ENCODE assay signal across 20 cellular contexts in the genomic region with DNA sequence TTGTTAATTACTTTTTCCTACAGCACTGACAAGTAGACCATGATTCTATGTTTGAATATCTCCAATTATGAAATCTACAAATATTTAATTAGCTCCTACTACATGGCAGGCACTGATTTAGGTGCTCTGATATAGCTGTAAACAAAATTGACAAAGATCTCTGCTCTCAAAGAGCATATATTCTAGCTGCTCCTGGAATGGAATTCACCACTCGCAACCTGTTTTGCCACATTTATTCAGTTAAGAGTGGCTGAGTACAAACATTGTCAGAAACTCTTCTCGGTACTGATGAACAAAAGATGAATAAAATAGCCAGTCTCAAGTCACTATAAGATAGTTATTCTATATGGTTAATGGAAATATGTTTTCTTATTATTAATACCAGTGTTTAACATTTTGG.
A peak's percentile ranks its signal among the peaks of the same experiment; 100 is the strongest.
DNase-seq lines count a peak whose midpoint lies in the region; ATAC-seq and TF ChIP-seq lines count a peak whose summit lies in the region.
"Had no signal": no experiment of that assay in that cellular context is flagged by ENCODE, and none has a peak within 500 bp of the region (broad histone marks: within the 10 kb centered on the region; RNA-seq: fewer than 3 reads in every experiment).

No MANE protein-coding gene starts in this region.

- peak; percentile 68 for ATAC-seq in left lung
- ATAC-seq: CD8-positive, alpha-beta T cell; GM12878 had no signal

- H3K4me1 Mint-ChIP-seq in activated CD4-positive, alpha-beta T cell treated with anti-CD3 and anti-CD28 coated beads, Interleukin-2, amount 10 ng/mL, durations not matched to agents 24 days and 14 days: no peaks in the 10 kb centered on the region
- peaks cover 26% of the 10 kb centered on the region for H3K4me1 Mint-ChIP-seq in mesothelial cell of epicardium
- peaks cover 13% of the 10 kb centered on the region for H3K4me1 Mint-ChIP-seq in type B pancreatic cell (ENCODE audit: unreplicated experiment)
- H3K4me1 Mint-ChIP-seq: B cell had no signal

- DNase-seq in activated CD4-positive, alpha-beta T cell treated with anti-CD3 and anti-CD28 coated beads, Interleukin-2, amount 10 ng/mL, durations not matched to agents 24 days and 14 days: peak; percentile 18
- DNase-seq in activated CD4-positive, alpha-beta T cell treated with anti-CD3 and anti-CD28 coated beads, Interleukin-2, amount 50 U/mL, for 4 hours: no peak
- DNase-seq in left lung (no peak), mesothelial cell of epicardium (ENCODE audit: low spot score in 2 of 2, unreplicated experiment in 2 of 2) (no peak), type B pancreatic cell (ENCODE audit: extremely low spot score, unreplicated experiment) (no peak), ACHN (no peak), head of caudate nucleus (no peak)
- DNase-seq: 8988T; AML-193; Caco-2; Calu3; CD4-positive, alpha-beta T cell; CD8-positive, alpha-beta T cell; DND-41; EL; GDM1 had no signal

- peaks cover 0 to 14% of the 10 kb centered on the region in 2 donors for H3K9me3 ChIP-seq in left lung
- H3K9me3 ChIP-seq: Caco-2 had no signal

- no peaks in the 10 kb centered on the region for H3K27me3 Mint-ChIP-seq in activated CD4-positive, alpha-beta T cell treated with anti-CD3 and anti-CD28 coated beads, Interleukin-2, amount 10 ng/mL, durations not matched to agents 24 days and 14 days
- no peaks in the 10 kb centered on the region for H3K27me3 Mint-ChIP-seq in mesothelial cell of epicardium (ENCODE audit: low read depth)
- no peaks in the 10 kb centered on the region for H3K27me3 Mint-ChIP-seq in type B pancreatic cell
- H3K27me3 Mint-ChIP-seq: B cell; CD4-positive, alpha-beta T cell had no signal

- intact Hi-C loops in activated CD4-positive, alpha-beta T cell treated with anti-CD3 and anti-CD28 coated beads, Interleukin-2, amount 10 ng/mL, durations not matched to agents 24 days and 14 days (cut with micrococcal nuclease): no loop called here
- intact Hi-C loops in left lung (cut with DNase I) (no loop called here), head of caudate nucleus (cut with DNase I) (no loop called here)

- H3K27me3 ChIP-seq in left lung: no peaks in the 10 kb centered on the region
- H3K27me3 ChIP-seq: BLaER1 treated with 17β-estradiol and CSF1 and Interleukin-3, amounts not matched to agents 10 nM and 100 nM had no signal

- TF ChIP-seq CTCF in left lung (IDR thresholded peaks at IDR 0.05) (no peak), mesothelial cell of epicardium (IDR thresholded peaks at IDR 0.05; ENCODE audit: unreplicated experiment) (no peak), type B pancreatic cell (conservative IDR thresholded peaks at IDR 0.05) (no peak)

- H3K27ac Mint-ChIP-seq in activated CD4-positive, alpha-beta T cell treated with anti-CD3 and anti-CD28 coated beads, Interleukin-2, amount 10 ng/mL, durations not matched to agents 24 days and 14 days: no peak overlapping the region
- H3K27ac Mint-ChIP-seq in mesothelial cell of epicardium (peak overlapping the region; percentile 43), type B pancreatic cell (peak overlapping the region; percentile 36)
- H3K27ac Mint-ChIP-seq: B cell; CD4-positive, alpha-beta T cell; CD8-positive, alpha-beta T cell had no signal

- no peaks in the 10 kb centered on the region for H3K4me1 ChIP-seq in left lung
- H3K4me1 ChIP-seq: BLaER1 treated with 17β-estradiol and CSF1 and Interleukin-3, amounts not matched to agents 10 nM and 100 nM; Caco-2 had no signal

- no peaks in the 10 kb centered on the region for H3K36me3 Mint-ChIP-seq in activated CD4-positive, alpha-beta T cell treated with anti-CD3 and anti-CD28 coated beads, Interleukin-2, amount 10 ng/mL, durations not matched to agents 24 days and 14 days (ENCODE audit: low read depth)
- H3K36me3 Mint-ChIP-seq in mesothelial cell of epicardium (peaks cover 2% of the 10 kb centered on the region), type B pancreatic cell (no peaks in the 10 kb centered on the region)
- H3K36me3 Mint-ChIP-seq: CD8-positive, alpha-beta T cell had no signal

- H3K36me3 ChIP-seq in left lung: no peaks in the 10 kb centered on the region
- H3K36me3 ChIP-seq: BLaER1 treated with 17β-estradiol and CSF1 and Interleukin-3, amounts not matched to agents 10 nM and 100 nM had no signal

- no peak overlapping the region for H3K4me3 Mint-ChIP-seq in activated CD4-positive, alpha-beta T cell treated with anti-CD3 and anti-CD28 coated beads, Interleukin-2, amount 10 ng/mL, durations not matched to agents 24 days and 14 days
- H3K4me3 Mint-ChIP-seq in mesothelial cell of epicardium: no peak overlapping the region
- peak overlapping the region; percentile 15 for H3K4me3 Mint-ChIP-seq in type B pancreatic cell
- H3K4me3 Mint-ChIP-seq: B cell; CD4-positive, alpha-beta T cell; CD8-positive, alpha-beta T cell had no signal

- in situ Hi-C loops in ACHN (cut with HindIII; ENCODE audit: low pct_ligation_motif_present, low pct_unique_long_range_greater_than_20kb, low sequenced_read_pairs): no loop called here

- no peaks in the 10 kb centered on the region for H3K9me3 Mint-ChIP-seq in activated CD4-positive, alpha-beta T cell treated with anti-CD3 and anti-CD28 coated beads, Interleukin-2, amount 10 ng/mL, durations not matched to agents 24 days and 14 days
- H3K9me3 Mint-ChIP-seq in mesothelial cell of epicardium (no peaks in the 10 kb centered on the region), type B pancreatic cell (no peaks in the 10 kb centered on the region)

- no peak overlapping the region for H3K27ac ChIP-seq in left lung
- H3K27ac ChIP-seq: BLaER1 treated with 17β-estradiol and CSF1 and Interleukin-3, amounts not matched to agents 10 nM and 100 nM; C4-2B had no signal

- H3K4me3 ChIP-seq in left lung: no peak overlapping the region
- H3K4me3 ChIP-seq: BLaER1 treated with 17β-estradiol and CSF1 and Interleukin-3, amounts not matched to agents 10 nM and 100 nM; GM12878 had no signal
